In genomic region chr2:174603280-174603679, GRCh38 we compare ENCODE assay signal across 8 cellular contexts. TPM values are rescaled to one million over a fixed set of nuclear protein-coding genes. Genes with fewer than 3 reads are reported as not detected.
DNase-seq lines count a peak whose midpoint lies in the region; TF ChIP-seq lines count a peak whose summit lies in the region.

No MANE protein-coding gene starts in this region.

- H3K4me1 ChIP-seq in prostate gland (replicated peaks), result peaks cover 8% of the 10 kb centered on the region

- H3K27me3 ChIP-seq in prostate gland (replicated peaks; ENCODE audit: insufficient read depth), result no peaks in the 10 kb centered on the region

- H3K4me3 Mint-ChIP-seq in HFFc6, result no peak overlapping the region

- peak overlapping the region; percentile 34 for H3K27ac Mint-ChIP-seq in HFFc6

- H3K9me3 ChIP-seq in prostate gland, result no peaks in the 10 kb centered on the region

- H3K36me3 ChIP-seq in prostate gland, result no peaks in the 10 kb centered on the region

- peaks cover 4% of the 10 kb centered on the region; the same call in 1 of the 2 replicates for H3K36me3 Mint-ChIP-seq in HFFc6 (ENCODE audit: low read depth)

- intact Hi-C loops in prostate gland (cut with DNase I) (loop anchor here (10.0 kb wide), 1 partner anchor 118 kb away; the partner anchor contains the start of gene GPR155), posterior vena cava (cut with DNase I) (no loop called here)

- H3K4me3 ChIP-seq in prostate gland, result no peak overlapping the region

- TF ChIP-seq CTCF in HFFc6 (IDR thresholded peaks at IDR 0.05), result peak; percentile 74
- TF ChIP-seq CTCF in prostate gland (IDR thresholded peaks at IDR 0.05), result peak in 2 of 4 experiments; percentile 39 to 58

- peaks cover 2% of the 10 kb centered on the region for H3K27me3 Mint-ChIP-seq in HFFc6 (ENCODE audit: insufficient read depth)

- DNase-seq in NCI-H1417 (lab: John Stamatoyannopoulos, UW) (peak in 2 of 3 experiments; percentile 3 to 7), NCI-H1417 treated with DMSO at 0.1 percent for 48 hours (lab: John Stamatoyannopoulos, UW) (no peak), HFFc6 (peak; percentile 70), NCI-H82 treated with DMSO at 0.1 percent for 48 hours (lab: John Stamatoyannopoulos, UW; ENCODE audit: unreplicated experiment) (peak; percentile 7), germinal center (ENCODE audit: low spot score) (peak; percentile 59), prostate gland (ENCODE audit: low spot score) (peak; percentile 55), posterior vena cava (ENCODE audit: low spot score) (no peak)
- peak; percentile 54 for DNase-seq in activated naive CD4-positive, alpha-beta T cell treated with Interleukin-2 at 50 U/mL for 16 hours

- no peak overlapping the region for H3K27ac ChIP-seq in prostate gland

- peaks cover 49% of the 10 kb centered on the region for H3K4me1 Mint-ChIP-seq in HFFc6 (ENCODE audit: low read depth)

- 40% methylated on average over 3 of the region's 3 CpGs for WGBS in prostate gland

- no peak for TF ChIP-seq POLR2A in prostate gland (IDR thresholded peaks at IDR 0.05)

- H3K9me3 Mint-ChIP-seq in HFFc6, result no peaks in the 10 kb centered on the region

RNA-seq across cellular contexts. Expression of gene WIPF1, which starts 5.7 kb away (rescaled TPM):
- total RNA-seq in HFFc6 (2021; fragmentation: NEBNext Ultra II Directional; extraction: Animal tissue kit (Norgen Biotek cat#: 25700)), result 10 to 100 TPM; 33.0 to 41.7 (median 38.5) TPM
- total RNA-seq in prostate gland (10 to 100 TPM in 1 of 2 donors, 1 to 10 TPM in 1; 7.2 to 19.0 TPM), posterior vena cava (10 to 100 TPM; 59.9 to 65.1 TPM)

Comparison
In these comparisons a context has a peak if more than half of its experiments do, and no peak if none do; other contexts are left out.
1. DNase-seq: peak in NCI-H1417 (2 of 3), HFFc6 (single experiment), NCI-H82 treated with DMSO at 0.1 percent for 48 hours (single experiment), activated naive CD4-positive, alpha-beta T cell treated with Interleukin-2 at 50 U/mL for 16 hours (single experiment), germinal center (single experiment) and prostate gland (single experiment); none in NCI-H1417 treated with DMSO at 0.1 percent for 48 hours (single experiment) and posterior vena cava (single experiment).